1 cellular context compared by ENCODE assay signal in the genomic region with DNA sequence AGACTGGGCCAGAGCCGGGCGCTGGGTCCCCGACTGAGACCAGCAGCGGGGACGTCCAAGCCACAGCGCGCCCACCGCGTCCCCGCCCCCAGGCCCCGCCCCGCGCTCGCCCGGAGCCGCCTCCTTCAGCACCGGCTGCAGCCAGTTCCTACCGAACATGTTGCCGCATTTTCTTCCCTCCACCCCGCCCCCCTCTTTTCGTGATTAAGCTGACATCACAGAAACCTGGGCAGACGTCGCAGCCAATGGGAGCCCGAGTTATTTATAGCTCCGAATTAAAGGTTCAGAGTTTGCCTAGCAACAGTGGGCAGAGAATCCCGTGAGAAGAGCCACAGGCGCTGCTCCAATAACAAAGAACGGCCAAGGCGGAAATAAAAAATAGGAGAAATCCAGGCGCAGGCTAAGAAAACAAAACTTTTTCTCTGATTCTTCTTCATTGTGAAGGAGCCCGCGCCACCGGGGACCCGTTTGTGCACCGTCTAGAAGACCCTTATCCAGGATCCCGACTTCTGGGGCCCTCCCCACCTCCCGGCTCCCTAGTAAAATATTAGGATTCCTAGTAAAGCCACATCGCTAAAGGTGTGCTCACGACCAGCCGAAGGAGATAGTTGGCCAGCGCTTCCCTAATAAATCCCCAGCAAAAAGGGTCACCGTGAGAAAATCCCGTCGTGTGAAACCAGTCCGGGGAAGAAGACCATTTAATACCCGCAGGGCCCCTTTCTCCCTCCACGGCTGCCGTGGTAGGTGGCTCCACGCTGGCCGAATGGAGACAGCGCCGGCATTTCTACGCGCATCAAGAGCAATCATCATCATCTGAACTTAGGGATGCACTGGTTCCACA.
A peak's percentile ranks its signal among the peaks of the same experiment; 100 is the strongest.
TF ChIP-seq lines count a peak whose summit lies in the region.

No MANE protein-coding gene starts in this region.

TF ChIP-seq in HepG2, 621 proteins besides CTCF, POLR2A, EP300 and RAD21 (continued from another document):
- TF ChIP-seq, protein P1, sequence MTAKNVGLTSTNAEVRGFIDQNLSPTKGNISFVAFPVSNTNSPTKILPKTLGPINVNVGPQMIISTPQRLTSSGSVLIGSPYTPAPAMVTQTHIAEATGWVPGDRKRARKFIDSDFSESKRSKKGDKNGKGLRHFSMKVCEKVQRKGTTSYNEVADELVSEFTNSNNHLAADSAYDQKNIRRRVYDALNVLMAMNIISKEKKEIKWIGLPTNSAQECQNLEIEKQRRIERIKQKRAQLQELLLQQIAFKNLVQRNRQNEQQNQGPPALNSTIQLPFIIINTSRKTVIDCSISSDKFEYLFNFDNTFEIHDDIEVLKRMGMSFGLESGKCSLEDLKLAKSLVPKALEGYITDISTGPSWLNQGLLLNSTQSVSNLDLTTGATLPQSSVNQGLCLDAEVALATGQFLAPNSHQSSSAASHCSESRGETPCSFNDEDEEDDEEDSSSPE (CRISPR knock-in tag; IDR thresholded peaks at IDR 0.05), result no peak; the same call in 1 of the 2 replicates
- TF ChIP-seq TEAD3 (CRISPR knock-in tag; optimal IDR thresholded peaks at IDR 0.05; ENCODE audit: borderline replicate concordance), result no peak
- no peak for TF ChIP-seq ZNF850 (CRISPR knock-in tag; conservative IDR thresholded peaks at IDR 0.05)
- no peak for TF ChIP-seq ZNF841 (CRISPR knock-in tag; IDR thresholded peaks at IDR 0.05; ENCODE audit: borderline replicate concordance)
- no peak for TF ChIP-seq ZNF589 (CRISPR knock-in tag; conservative IDR thresholded peaks at IDR 0.05)
- no peak for TF ChIP-seq ZSCAN20 (CRISPR knock-in tag; IDR thresholded peaks at IDR 0.05; ENCODE audit: borderline replicate concordance)
- TF ChIP-seq ELF3 (CRISPR knock-in tag; IDR thresholded peaks at IDR 0.05), result 0 out of 2 replicates have a peak, but pooled peaks have one; percentile 20
- no peak for TF ChIP-seq ZNF720 (CRISPR knock-in tag; IDR thresholded peaks at IDR 0.05)
- no peak for TF ChIP-seq ZBTB7B (CRISPR knock-in tag; IDR thresholded peaks at IDR 0.05)
- TF ChIP-seq ZNF557 (CRISPR knock-in tag; IDR thresholded peaks at IDR 0.05), result no peak
- peak; percentile 98 for TF ChIP-seq RFX5 (IDR thresholded peaks at IDR 0.05; ENCODE audit: low read depth, low read length)
- TF ChIP-seq ZNF3 (CRISPR knock-in tag; IDR thresholded peaks at IDR 0.05), result no peak
- peak; percentile 71 for TF ChIP-seq CREB1 (IDR thresholded peaks at IDR 0.05)
- peak; percentile 87 for TF ChIP-seq CREB1 (CRISPR knock-in tag; IDR thresholded peaks at IDR 0.05)
- no peak for TF ChIP-seq AHR (CRISPR knock-in tag; IDR thresholded peaks at IDR 0.05)
- no peak for TF ChIP-seq NCOA2 (CRISPR knock-in tag; IDR thresholded peaks at IDR 0.05)
- TF ChIP-seq, protein P2, sequence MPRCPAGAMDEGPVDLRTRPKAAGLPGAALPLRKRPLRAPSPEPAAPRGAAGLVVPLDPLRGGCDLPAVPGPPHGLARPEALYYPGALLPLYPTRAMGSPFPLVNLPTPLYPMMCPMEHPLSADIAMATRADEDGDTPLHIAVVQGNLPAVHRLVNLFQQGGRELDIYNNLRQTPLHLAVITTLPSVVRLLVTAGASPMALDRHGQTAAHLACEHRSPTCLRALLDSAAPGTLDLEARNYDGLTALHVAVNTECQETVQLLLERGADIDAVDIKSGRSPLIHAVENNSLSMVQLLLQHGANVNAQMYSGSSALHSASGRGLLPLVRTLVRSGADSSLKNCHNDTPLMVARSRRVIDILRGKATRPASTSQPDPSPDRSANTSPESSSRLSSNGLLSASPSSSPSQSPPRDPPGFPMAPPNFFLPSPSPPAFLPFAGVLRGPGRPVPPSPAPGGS (CRISPR knock-in tag; IDR thresholded peaks at IDR 0.05), result no peak
- TF ChIP-seq SIN3A (IDR thresholded peaks at IDR 0.05; ENCODE audit: borderline replicate concordance, low read depth, low read length), result peak; percentile 39; the same call in 1 of the 2 replicates
- TF ChIP-seq AKAP8 (CRISPR knock-in tag; IDR thresholded peaks at IDR 0.05), result no peak
TF ChIP-seq in HepG2: peak in this region for 52.
